Comparison of ENCODE assay signal across 11 cellular contexts in the genomic region with DNA sequence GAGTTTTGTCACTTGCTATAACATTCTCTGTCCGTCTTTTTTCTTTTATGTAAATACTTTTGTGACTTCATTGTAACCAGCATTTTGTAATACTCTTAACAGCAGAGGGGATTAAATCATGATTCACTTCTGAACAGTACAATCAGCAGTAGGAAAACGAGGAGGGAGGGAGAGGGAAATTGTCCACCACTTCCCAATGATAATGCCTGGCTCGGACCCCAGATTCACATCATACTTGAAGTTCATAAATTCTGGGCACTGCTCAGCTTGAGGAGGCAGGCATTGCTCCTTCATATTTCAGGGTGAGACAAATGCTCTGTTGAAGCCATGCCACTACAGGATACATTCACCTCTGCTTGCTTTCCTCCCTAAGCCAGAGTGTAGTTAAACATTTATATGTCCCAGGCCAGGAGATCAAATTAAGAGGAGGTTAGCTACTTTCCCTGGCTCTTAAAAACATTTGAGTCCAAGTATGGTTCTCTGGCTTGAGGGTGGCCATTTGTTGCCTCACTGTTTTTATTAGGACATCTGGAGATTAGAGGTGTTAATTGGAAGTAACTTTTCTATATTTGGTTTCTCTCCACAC.
"Had no signal": no experiment of that assay in that cellular context is flagged by ENCODE, and none has a peak within 500 bp of the region (broad histone marks: within the 10 kb centered on the region; RNA-seq: fewer than 3 reads in every experiment).

No MANE protein-coding gene starts in this region.

- H3K27ac ChIP-seq: parathyroid adenoma had no signal

- FAIRE-seq: endometrium had no signal

- H3K27ac Mint-ChIP-seq: immature natural killer cell, T-helper 17 cell had no signal

- DNase-seq: amygdala, immature natural killer cell, left colon, mesendoderm, retina, T-helper 17 cell had no signal

- H3K9me3 Mint-ChIP-seq: activated naive CD4-positive, alpha-beta T cell treated with anti-CD3 and anti-CD28 coated beads, Interleukin-2, amount 50 U/mL, for 72 hours; immature natural killer cell; neural crest cell had no signal

- H3K4me2 ChIP-seq: smooth muscle cell had no signal

- H3K27me3 Mint-ChIP-seq: T-helper 17 cell had no signal

- H2AFZ ChIP-seq: parathyroid adenoma had no signal

- H3K4me1 ChIP-seq: parathyroid adenoma had no signal

- H3K4me3 ChIP-seq: smooth muscle cell had no signal

- ATAC-seq: activated naive CD4-positive, alpha-beta T cell treated with anti-CD3 and anti-CD28 coated beads, Interleukin-2, amount 50 U/mL, for 72 hours; left colon; T-helper 17 cell had no signal

- H3K4me3 Mint-ChIP-seq: immature natural killer cell, neural crest cell, T-helper 17 cell had no signal

- H3K79me2 ChIP-seq: parathyroid adenoma had no signal

- H3K9ac ChIP-seq: parathyroid adenoma had no signal
